Comparison of ENCODE assay signal across 10 cellular contexts in the genomic region with DNA sequence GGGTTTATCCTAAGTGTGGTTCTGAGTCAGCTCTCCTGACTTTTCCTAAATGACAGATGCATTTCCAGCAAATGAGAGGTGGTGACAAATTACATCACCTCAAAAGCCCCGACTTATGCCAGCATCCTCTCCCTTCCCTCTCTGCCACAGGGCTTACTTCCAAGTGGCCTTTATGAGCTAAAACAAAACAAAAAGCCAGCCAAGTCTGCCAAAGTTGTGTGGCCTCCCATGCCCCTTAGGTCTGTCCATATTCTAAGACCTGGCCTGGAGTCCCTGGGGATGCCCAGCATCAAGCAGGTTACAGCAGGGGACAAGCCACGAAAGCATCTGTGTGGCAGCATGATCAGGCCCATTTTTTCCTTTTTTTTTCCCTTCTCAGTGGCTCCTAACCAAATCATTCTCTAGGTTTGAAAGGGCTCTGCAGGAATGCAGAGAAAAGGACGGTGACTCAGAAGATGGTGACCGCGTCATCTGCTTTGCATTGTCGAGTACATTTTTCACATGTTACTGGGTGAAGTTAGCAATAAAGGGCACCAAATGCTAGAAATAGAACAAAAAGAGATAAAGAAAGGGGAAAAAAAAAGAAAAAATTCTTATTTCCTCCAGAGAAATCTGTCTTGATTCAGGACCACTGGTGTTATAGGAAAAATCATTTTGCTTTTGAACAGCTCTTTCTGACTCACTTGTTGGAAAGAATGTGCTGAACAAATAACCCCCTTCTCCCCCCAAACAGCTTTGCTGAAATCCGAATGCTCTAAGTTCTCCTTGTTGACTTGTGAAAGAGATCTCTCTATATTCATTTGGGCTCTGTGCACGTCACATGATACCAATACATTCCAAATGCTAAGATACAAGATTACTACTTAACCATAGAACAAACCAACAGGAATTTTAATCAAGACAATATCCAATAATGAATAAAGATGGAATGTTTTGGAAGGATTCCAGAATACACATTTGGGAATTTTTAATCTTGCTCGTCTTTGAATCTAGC.
DNase-seq lines count a peak whose midpoint lies in the region; ATAC-seq and TF ChIP-seq lines count a peak whose summit lies in the region.
"Had no signal": no experiment of that assay in that cellular context is flagged by ENCODE, and none has a peak within 500 bp of the region (broad histone marks: within the 10 kb centered on the region; RNA-seq: fewer than 3 reads in every experiment).

No MANE protein-coding gene starts in this region.

- ATAC-seq in HCT116 (peak; percentile 70), thoracic aorta (ENCODE audit: insufficient number of reproducible peaks, low FRiP score, low read depth) (peak; percentile 53)
- ATAC-seq: activated T-cell treated with anti-CD3 and anti-CD28 coated beads, Interleukin-2, amount 50 U/mL, for 72 hours had no signal

- H3K4me2 ChIP-seq in HCT116 (ENCODE audit: low read length), result peak overlapping the region; percentile 52

- no peaks in the 10 kb centered on the region for H3K9me2 ChIP-seq in HCT116 (ENCODE audit: insufficient read depth)

- H3K36me3 Mint-ChIP-seq in progenitor cell of endocrine pancreas (ENCODE audit: insufficient read depth), result no peaks in the 10 kb centered on the region

- H3K9me3 Mint-ChIP-seq in progenitor cell of endocrine pancreas (ENCODE audit: low read depth), result no peaks in the 10 kb centered on the region
- H3K9me3 Mint-ChIP-seq: activated T-cell treated with anti-CD3 and anti-CD28 coated beads, Interleukin-2, amount 50 U/mL, for 72 hours had no signal

- BruUV-seq in HCT116 (replicated peaks; lab: Mats Ljungman, UMichigan), result no TSS peak

- H3K36me3 ChIP-seq in HCT116 (ENCODE audit: control insufficient read depth in 1 of 2, insufficient read depth in 2 of 2, low read length in 2 of 2) (no peaks in the 10 kb centered on the region), thoracic aorta (no peaks in the 10 kb centered on the region)

- TF ChIP-seq RAD21 in HCT116 (IDR thresholded peaks at IDR 0.05; ENCODE audit: low read depth), result no peak

- 0 out of 4 replicates have a peak overlapping the region, but pooled peaks of 1 of the 2 experiments have one; percentile 9 for H3K4me3 ChIP-seq in HCT116 (replicated peaks in 1 of 2; ENCODE audit: low read depth in 1 of 2, low read length in 2 of 2)
- peak overlapping the region; percentile 8 for H3K4me3 ChIP-seq in WI38 (ENCODE audit: low read depth, low read length)
- H3K4me3 ChIP-seq in thoracic aorta, result peak overlapping the region; percentile 11

- H3K9me3 ChIP-seq in HCT116 (ENCODE audit: control insufficient read depth in 1 of 2, insufficient read depth in 1 of 2, low read depth in 1 of 2, low read length in 2 of 2), result no peaks in the 10 kb centered on the region
- no peaks in the 10 kb centered on the region for H3K9me3 ChIP-seq in thoracic aorta

- H3K9ac ChIP-seq in HCT116 (ENCODE audit: low read length), result no peak overlapping the region

- H4K20me1 ChIP-seq in HCT116 (ENCODE audit: insufficient read depth), result no peaks in the 10 kb centered on the region

- intact Hi-C loops in HCT116 (cut with micrococcal nuclease), result no loop called here

- TF ChIP-seq CTCF in HCT116 (IDR thresholded peaks at IDR 0.05 in 2 of 3, conservative IDR thresholded peaks at IDR 0.05 in 1 of 3; ENCODE audit: borderline replicate concordance in 1 of 3, insufficient read depth in 1 of 3, low read depth in 2 of 3, low read length in 2 of 3), result no peak
- no peak for TF ChIP-seq CTCF in WI38 (IDR thresholded peaks at IDR 0.05; ENCODE audit: low read depth, low read length)
- no peak for TF ChIP-seq CTCF in thoracic aorta (IDR thresholded peaks at IDR 0.05)
- TF ChIP-seq CTCF in progenitor cell of endocrine pancreas (IDR thresholded peaks at IDR 0.05; ENCODE audit: unreplicated experiment), result no peak

- H3K79me2 ChIP-seq in HCT116 (ENCODE audit: insufficient read depth, low read length), result no peaks in the 10 kb centered on the region

- DNase-seq in HCT116 (ENCODE audit: low read depth, low spot score) (peak; percentile 16), islet precursor cell (peak; percentile 87), thoracic aorta (ENCODE audit: low spot score) (no peak), mucosa of gallbladder (ENCODE audit: low spot score) (no peak), progenitor cell of endocrine pancreas (ENCODE audit: low spot score, unreplicated experiment) (no peak), midbrain (lab: John Stamatoyannopoulos, UW) (no peak)
- DNase-seq: activated T-cell treated with anti-CD3 and anti-CD28 coated beads, Interleukin-2, amount 50 U/mL, for 72 hours; NCI-H524 treated with DMSO at 0.1 percent for 48 hours had no signal

- H3K27me3 ChIP-seq in HCT116 (ENCODE audit: insufficient read depth, low read length) (no peaks in the 10 kb centered on the region), thoracic aorta (replicated peaks; ENCODE audit: insufficient read depth) (no peaks in the 10 kb centered on the region)

- H3K4me3 Mint-ChIP-seq in progenitor cell of endocrine pancreas (ENCODE audit: low read depth), result no peak overlapping the region
- H3K4me3 Mint-ChIP-seq: activated T-cell treated with anti-CD3 and anti-CD28 coated beads, Interleukin-2, amount 50 U/mL, for 72 hours had no signal

- H2AFZ ChIP-seq in HCT116 (ENCODE audit: low read depth, low read length, poor library complexity, severe bottlenecking), result peak overlapping the region; percentile 72

- H3K27ac Mint-ChIP-seq in progenitor cell of endocrine pancreas, result no peak overlapping the region
- H3K27ac Mint-ChIP-seq: activated T-cell treated with anti-CD3 and anti-CD28 coated beads, Interleukin-2, amount 50 U/mL, for 72 hours had no signal

- H3K27me3 Mint-ChIP-seq in progenitor cell of endocrine pancreas, result peaks cover 8% of the 10 kb centered on the region

- peaks cover 2 to 23% of the 10 kb centered on the region in 2 experiments; a peak in 2 of 4 replicates for H3K4me1 ChIP-seq in HCT116 (ENCODE audit: control insufficient read depth in 1 of 2, insufficient read depth in 2 of 2, low read length in 2 of 2)
- H3K4me1 ChIP-seq in thoracic aorta (ENCODE audit: control insufficient read depth in 1 of 2, low read depth in 2 of 2), result peaks cover 3 to 15% of the 10 kb centered on the region in 2 donors

- H3K4me1 Mint-ChIP-seq in progenitor cell of endocrine pancreas (ENCODE audit: low read depth), result peaks cover 16% of the 10 kb centered on the region

- POLR2A ChIA-PET in HCT116 (lab: Charles Lee), result no interaction called here

- RAD21 ChIA-PET in HCT116 (lab: Charles Lee; ENCODE audit: low non-redundant PET in 1 of 2, low total read pairs in 2 of 2, uncharacterized antibody in 2 of 2, unreplicated experiment in 2 of 2), result no interaction called here

- no peak for TF ChIP-seq POLR2A in HCT116 (IDR thresholded peaks at IDR 0.05; ENCODE audit: borderline replicate concordance, extremely low read depth, insufficient read depth, insufficient read length)

- H3K27ac ChIP-seq in HCT116 (ENCODE audit: low read depth, low read length), result no peak overlapping the region
- peak overlapping the region in 1 of 2 donors; percentile 49 for H3K27ac ChIP-seq in thoracic aorta
- H3K27ac ChIP-seq: HL-60 had no signal

- CTCF ChIA-PET in HCT116 (lab: Charles Lee), result no interaction called here

TF ChIP-seq in HCT116, 20 proteins besides CTCF, POLR2A, EP300 and RAD21:
- TF ChIP-seq CBX3 (IDR thresholded peaks at IDR 0.05; ENCODE audit: low read depth) (no peak), FOSL1 (IDR thresholded peaks at IDR 0.05; ENCODE audit: low read depth) (peak; percentile 10; the same call in 1 of the 2 replicates), SRF (IDR thresholded peaks at IDR 0.05; ENCODE audit: low read depth) (no peak)

Comparison
In these comparisons a context has a peak if more than half of its experiments do, and no peak if none do; other contexts are left out.
1. DNase-seq: peak in HCT116 (single experiment) and islet precursor cell (single experiment); none in thoracic aorta (single experiment), mucosa of gallbladder (single experiment), progenitor cell of endocrine pancreas (single experiment) and midbrain (single experiment).